Comparison of ENCODE assay signal across 8 cellular contexts in the genomic region with DNA sequence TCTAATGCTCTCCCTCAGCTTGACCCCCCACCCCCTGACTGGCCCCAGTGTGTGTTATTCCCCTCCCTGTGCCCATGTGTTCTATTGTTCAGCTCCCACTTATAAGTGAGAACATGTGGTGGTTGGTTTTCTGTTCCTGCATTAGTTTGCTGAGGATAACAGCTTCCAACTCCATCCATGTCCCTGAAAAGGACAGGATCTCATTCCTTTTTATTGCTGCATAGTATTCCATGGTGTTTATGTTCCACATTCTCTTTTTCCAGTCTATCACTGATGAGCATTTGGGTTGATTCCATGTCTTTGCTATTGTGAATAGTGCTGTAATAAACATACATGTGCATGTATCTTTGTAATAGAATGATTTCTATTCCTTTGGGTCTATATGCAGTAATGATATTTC. TPM values are rescaled to one million over a fixed set of nuclear protein-coding genes. Genes with fewer than 3 reads are reported as not detected.
A peak's percentile ranks its signal among the peaks of the same experiment; 100 is the strongest.
DNase-seq lines count a peak whose midpoint lies in the region; ATAC-seq, FAIRE-seq and TF ChIP-seq lines count a peak whose summit lies in the region.
"Not testable (repeated sequence)": the region's sequence is repeated elsewhere in the genome, so short reads cannot be mapped to it uniquely, and the experiment has no call there.
"Had no signal": no experiment of that assay in that cellular context is flagged by ENCODE, and none has a peak within 500 bp of the region (broad histone marks: within the 10 kb centered on the region; RNA-seq: fewer than 3 reads in every experiment).

No MANE protein-coding gene starts in this region.

- not testable (repeated sequence) for TF ChIP-seq RAD21 in IMR-90 (IDR thresholded peaks at IDR 0.05; ENCODE audit: low read length); K562 (CRISPR knock-in tag; conservative IDR thresholded peaks at IDR 0.05 in 1 of 2, IDR thresholded peaks at IDR 0.05 in 1 of 2)

- TF ChIP-seq CTCF in IMR-90 (conservative IDR thresholded peaks at IDR 0.05; ENCODE audit: low read depth, low read length); WTC11 (IDR thresholded peaks at IDR 0.05); K562 (IDR thresholded peaks at IDR 0.05 in 2 of 3, conservative IDR thresholded peaks at IDR 0.05 in 1 of 3; ENCODE audit: insufficient read depth in 2 of 3, low read depth in 1 of 3, low read length in 3 of 3); natural killer cell (IDR thresholded peaks at IDR 0.05): not testable (repeated sequence)

- CTCF ChIA-PET in IMR-90 (lab: Yijun Ruan, JAX); WTC11 (lab: Charles Lee); K562 (lab: Yijun Ruan, JAX; ENCODE audit: low intra/inter-chr PET ratio): not testable (repeated sequence)

- H3K27me3 ChIP-seq in CD4-positive, CD25-positive, alpha-beta regulatory T cell (ENCODE audit: control insufficient read depth, insufficient read depth, low read length); IMR-90 (ENCODE audit: control insufficient read depth, insufficient read depth, low read length); K562 (ENCODE audit: control insufficient read depth in 2 of 2, insufficient read depth in 2 of 2, low read length in 2 of 2): not testable (repeated sequence)

- not testable (repeated sequence) for H2AFZ ChIP-seq in IMR-90 (replicated peaks; ENCODE audit: low read length, poor library complexity); K562 (ENCODE audit: low read depth, low read length)

- not testable (repeated sequence) for H2BK120ac ChIP-seq in IMR-90 (ENCODE audit: low read depth, low read length)

- H4K8ac ChIP-seq in IMR-90 (ENCODE audit: low read depth in 2 of 2, low read length in 2 of 2), result not testable (repeated sequence)

- ATAC-seq in CD4-positive, CD25-positive, alpha-beta regulatory T cell (ENCODE audit: low read depth in 2 of 2); IMR-90 (ENCODE audit: low read depth); WTC11; K562; natural killer cell: not testable (repeated sequence)

- H3K23ac ChIP-seq in IMR-90 (ENCODE audit: low read depth, low read length), result not testable (repeated sequence)

- peaks cover 7 to 39% of the 10 kb centered on the region in 2 experiments for H3K79me1 ChIP-seq in IMR-90 (ENCODE audit: low read depth in 1 of 2, low read length in 2 of 2)

- peak overlapping the region in 2 of 4 donors; percentile 29 to 43 for H3K4me3 Mint-ChIP-seq in CD4-positive, CD25-positive, alpha-beta regulatory T cell
- not testable (repeated sequence) for H3K4me3 Mint-ChIP-seq in WTC11, natural killer cell
- peak overlapping the region; percentile 26 for H3K4me3 Mint-ChIP-seq in dendritic cell treated with granulocyte-macrophage colony-stimulating factor and Interleukin-4, amounts not matched to agents 40 ng/mL and 50 ng/mL, for 4 days

- peaks cover 20% of the 10 kb centered on the region for H3K36me3 ChIP-seq in CD4-positive, CD25-positive, alpha-beta regulatory T cell (ENCODE audit: control insufficient read depth, insufficient read depth, low read length)
- H3K36me3 ChIP-seq in IMR-90 (ENCODE audit: control insufficient read depth, insufficient read depth, low read length) (peaks cover 15% of the 10 kb centered on the region), K562 (ENCODE audit: control insufficient read depth, insufficient read depth, low read length) (peaks cover 78% of the 10 kb centered on the region)

- not testable (repeated sequence) for H3K9me1 ChIP-seq in IMR-90 (ENCODE audit: insufficient read depth, low read length); K562 (ENCODE audit: control insufficient read depth, insufficient read depth, low read length)

- H3K36me3 Mint-ChIP-seq in CD4-positive, CD25-positive, alpha-beta regulatory T cell, result peaks cover 50% of the 10 kb centered on the region
- peaks cover 47% of the 10 kb centered on the region for H3K36me3 Mint-ChIP-seq in WTC11
- peaks cover 84% of the 10 kb centered on the region for H3K36me3 Mint-ChIP-seq in dendritic cell treated with granulocyte-macrophage colony-stimulating factor and Interleukin-4, amounts not matched to agents 40 ng/mL and 50 ng/mL, for 4 days (ENCODE audit: low read depth)
- H3K36me3 Mint-ChIP-seq in natural killer cell, result peaks cover 32% of the 10 kb centered on the region

- not testable (repeated sequence) for H2AK9ac ChIP-seq in IMR-90 (replicated peaks; ENCODE audit: low read depth, low read length, poor library complexity)

- H3K4me1 ChIP-seq in CD4-positive, CD25-positive, alpha-beta regulatory T cell (ENCODE audit: control insufficient read depth, insufficient read depth, low read length, poor library complexity, severe bottlenecking), result peaks cover 33% of the 10 kb centered on the region
- H3K4me1 ChIP-seq in IMR-90 (ENCODE audit: control insufficient read depth, insufficient read depth, low read length), result not testable (repeated sequence)
- peaks cover 0 to 12% of the 10 kb centered on the region in 2 experiments; a peak in 2 of 5 replicates for H3K4me1 ChIP-seq in K562 (replicated peaks in 1 of 2; ENCODE audit: control insufficient read depth in 2 of 2, insufficient read depth in 2 of 2, low read length in 2 of 2)

- H3K9me3 ChIP-seq in CD4-positive, CD25-positive, alpha-beta regulatory T cell (ENCODE audit: control insufficient read depth in 2 of 2, low read length in 2 of 2); IMR-90 (ENCODE audit: control insufficient read depth, insufficient read depth, low read length); K562 (replicated peaks; ENCODE audit: control insufficient read depth, insufficient read depth, low read depth, low read length): not testable (repeated sequence)

- H3K9me3 Mint-ChIP-seq in CD4-positive, CD25-positive, alpha-beta regulatory T cell; WTC11; dendritic cell treated with granulocyte-macrophage colony-stimulating factor and Interleukin-4, amounts not matched to agents 40 ng/mL and 50 ng/mL, for 4 days; natural killer cell: not testable (repeated sequence)

- TF ChIP-seq EP300 in K562 (IDR thresholded peaks at IDR 0.05; ENCODE audit: low read length), result not testable (repeated sequence)

- not testable (repeated sequence) for H4K91ac ChIP-seq in IMR-90 (ENCODE audit: insufficient read depth, low read depth, low read length)

- not testable (repeated sequence) for H2BK5ac ChIP-seq in IMR-90 (ENCODE audit: low read depth, low read length, poor library complexity, severe bottlenecking)

- not testable (repeated sequence) for H3K27ac ChIP-seq in CD4-positive, CD25-positive, alpha-beta regulatory T cell (ENCODE audit: insufficient read depth, low read length, poor library complexity, severe bottlenecking); K562 (ENCODE audit: extremely low read depth, low read depth, low read length)
- peak overlapping the region; percentile 39; the same call in 1 of the 2 replicates for H3K27ac ChIP-seq in IMR-90 (ENCODE audit: insufficient read depth, low read length)

- peaks cover 15% of the 10 kb centered on the region for H4K20me1 ChIP-seq in IMR-90 (ENCODE audit: insufficient read depth, low read length)
- H4K20me1 ChIP-seq in K562 (replicated peaks; ENCODE audit: control insufficient read depth, insufficient read depth, low read length), result not testable (repeated sequence)

- 0 out of 2 replicates have a peak overlapping the region, but pooled peaks have one; percentile 25 for H2BK20ac ChIP-seq in IMR-90 (ENCODE audit: low read depth, low read length)

- intact Hi-C loops in IMR-90 (cut with micrococcal nuclease), result loop anchor here (5.0 kb wide), 1 partner anchor 161 kb away; no protein-coding TSS in a partner anchor
- intact Hi-C loops in K562 (cut with micrococcal nuclease); dendritic cell treated with granulocyte-macrophage colony-stimulating factor and Interleukin-4, amounts not matched to agents 40 ng/mL and 50 ng/mL, for 4 days (cut with micrococcal nuclease); natural killer cell (cut with micrococcal nuclease): not testable (repeated sequence)

- H2AK5ac ChIP-seq in IMR-90 (ENCODE audit: low read depth, low read length), result not testable (repeated sequence)

- dilution Hi-C loops in IMR-90 (cut with HindIII; ENCODE audit: low sequenced_read_pairs, unreplicated experiment), result not testable (repeated sequence)

- H3K14ac ChIP-seq in IMR-90 (replicated peaks; ENCODE audit: low read depth, low read length), result not testable (repeated sequence)

- H3K4ac ChIP-seq in IMR-90 (ENCODE audit: low read depth, low read length), result not testable (repeated sequence)

- not testable (repeated sequence) for H3K9ac ChIP-seq in IMR-90 (ENCODE audit: low read depth, low read length); K562 (ENCODE audit: insufficient read depth in 1 of 2, low read depth in 2 of 2, low read length in 2 of 2)

- H3K79me2 ChIP-seq in K562 (ENCODE audit: control insufficient read depth, insufficient read depth, low read length), result peaks cover 94% of the 10 kb centered on the region

- not testable (repeated sequence) for BruUV-seq in IMR-90 (replicated peaks; lab: Mats Ljungman, UMichigan); K562 (replicated peaks; lab: Mats Ljungman, UMichigan)

- not testable (repeated sequence) for H3K27ac Mint-ChIP-seq in CD4-positive, CD25-positive, alpha-beta regulatory T cell
- H3K27ac Mint-ChIP-seq in WTC11 (peak overlapping the region; percentile 27; the same call in 1 of the 2 replicates), natural killer cell (peak overlapping the region; percentile 54 to 81)
- peak overlapping the region; percentile 69 for H3K27ac Mint-ChIP-seq in dendritic cell treated with granulocyte-macrophage colony-stimulating factor and Interleukin-4, amounts not matched to agents 40 ng/mL and 50 ng/mL, for 4 days

- H3K56ac ChIP-seq in IMR-90 (ENCODE audit: extremely low read depth, insufficient read depth, low read length), result not testable (repeated sequence)

- POLR2A ChIA-PET in IMR-90 (lab: Charles Lee; ENCODE audit: unreplicated experiment); K562 (lab: Yijun Ruan, JAX): not testable (repeated sequence)
- POLR2A ChIA-PET in WTC11 (lab: Charles Lee), result interaction anchor here (1.2 kb wide), 1 partner anchor 35 kb away, joined by 3 read pairs; no protein-coding TSS in a partner anchor

- not testable (repeated sequence) for H3K18ac ChIP-seq in IMR-90 (ENCODE audit: low read depth, low read length)

- peak overlapping the region; percentile 7 for H3K4me3 ChIP-seq in CD4-positive, CD25-positive, alpha-beta regulatory T cell (ENCODE audit: low read depth, low read length)
- H3K4me3 ChIP-seq in IMR-90 (ENCODE audit: insufficient read depth, low read depth, low read length); K562: not testable (repeated sequence)

- DNase-seq in CD4-positive, CD25-positive, alpha-beta regulatory T cell; GM19239 (ENCODE audit: insufficient read length, low spot score); IMR-90; WTC11 (ENCODE audit: low spot score); K562 (ENCODE audit: extremely low read depth in 1 of 4, low spot score in 3 of 4); natural killer cell: not testable (repeated sequence)

- not testable (repeated sequence) for H3K27me3 Mint-ChIP-seq in CD4-positive, CD25-positive, alpha-beta regulatory T cell; WTC11 (ENCODE audit: low read depth); dendritic cell treated with granulocyte-macrophage colony-stimulating factor and Interleukin-4, amounts not matched to agents 40 ng/mL and 50 ng/mL, for 4 days; natural killer cell (ENCODE audit: low read depth in 2 of 2)

- in situ Hi-C loops in IMR-90 (cut with MboI; ENCODE audit: low sequenced_read_pairs), result loop anchor here (25.0 kb wide), 1 partner anchor 216 kb away; no protein-coding TSS in a partner anchor
- in situ Hi-C loops in K562 (cut with MboI), result not testable (repeated sequence)

- H4K5ac ChIP-seq in IMR-90 (ENCODE audit: low read depth, low read length), result not testable (repeated sequence)

- not testable (repeated sequence) for H3K4me2 ChIP-seq in IMR-90 (ENCODE audit: low read depth, low read length); K562 (ENCODE audit: insufficient read depth, low read length)

- not testable (repeated sequence) for TF ChIP-seq POLR2A in IMR-90 (IDR thresholded peaks at IDR 0.05; ENCODE audit: low read depth, low read length)
- TF ChIP-seq POLR2A in K562 (conservative IDR thresholded peaks at IDR 0.05), result 0 out of 2 replicates have a peak, but pooled peaks have one; percentile 38

- peak; percentile 14 for FAIRE-seq in GM19239 (lab: Jason Lieb, UNC)
- FAIRE-seq in K562 (lab: Jason Lieb, UNC), result not testable (repeated sequence)

- H2BK15ac ChIP-seq in IMR-90 (ENCODE audit: low read depth, low read length), result not testable (repeated sequence)

- H3K4me1 Mint-ChIP-seq in CD4-positive, CD25-positive, alpha-beta regulatory T cell, result peaks cover 44 to 73% (median 66%) of the 10 kb centered on the region in 4 donors
- H3K4me1 Mint-ChIP-seq in WTC11, result peaks cover 78% of the 10 kb centered on the region
- H3K4me1 Mint-ChIP-seq in dendritic cell treated with granulocyte-macrophage colony-stimulating factor and Interleukin-4, amounts not matched to agents 40 ng/mL and 50 ng/mL, for 4 days (ENCODE audit: low read depth), result peaks cover 53% of the 10 kb centered on the region
- H3K4me1 Mint-ChIP-seq in natural killer cell, result peaks cover 78 to 81% of the 10 kb centered on the region in 2 donors

RNA-seq across cellular contexts. Expression of a gene that starts 16.1 kb away (rescaled TPM):
- total RNA-seq in CD4-positive, CD25-positive, alpha-beta regulatory T cell, result 88.8 TPM
- 100 to 1,000 TPM; 163 to 306 (median 236) TPM for polyA plus RNA-seq in CD4-positive, CD25-positive, alpha-beta regulatory T cell
- total RNA-seq in IMR-90 (2012; rRNA removed), result 178 and 208 TPM in 2 replicates
- polyA plus RNA-seq in IMR-90 (2012; rRNA removed), result 267 and 299 TPM in 2 replicates
- polyA plus RNA-seq in IMR-90 (2012; cell fraction: cytosol; rRNA removed), result 73.5 and 320 TPM in 2 replicates
- polyA plus RNA-seq in IMR-90 (2012; cell fraction: nucleus; rRNA removed; ENCODE audit: low replicate concordance), result 116 and 140 TPM in 2 replicates
- total RNA-seq in WTC11 (2021), result 269 to 299 TPM (median 293 TPM) in 3 replicates
- total RNA-seq in K562 (2011; cell fraction: chromatin; rRNA removed; ENCODE audit: low replicate concordance), result 294 and 379 TPM in 2 replicates
- total RNA-seq in K562 (2011; cell fraction: nucleolus; rRNA removed), result 320 and 363 TPM in 2 replicates
- total RNA-seq in K562 (2011; cell fraction: nucleoplasm; rRNA removed), result 387 and 390 TPM in 2 replicates
- total RNA-seq in K562 (2014; rRNA removed), result 113 and 115 TPM in 2 replicates
- 187 and 206 TPM in 2 replicates for total RNA-seq in K562 (2014; rRNA removed; fragmentation: Illumina TruSeq; extraction: Trizol)
- total RNA-seq in K562 (2015; rRNA removed; fragmentation: Illumina TruSeq; extraction: Trizol), result 201 and 205 TPM in 2 replicates
- total RNA-seq in K562 (2021), result 162 and 170 TPM in 2 replicates
- 148 and 304 TPM in 2 replicates for polyA plus RNA-seq in K562 (2011; rRNA removed)
- 120 and 135 TPM in 2 replicates for polyA plus RNA-seq in K562 (2011; cell fraction: cytosol; rRNA removed)
- polyA plus RNA-seq in K562 (2011; cell fraction: nucleus; rRNA removed), result 81.1 and 102 TPM in 2 replicates
- polyA plus RNA-seq in K562 (2012), result 217 and 283 TPM in 2 replicates
- polyA plus RNA-seq in K562 (2014; fragmentation: Illumina TruSeq; extraction: Trizol), result 148 and 160 TPM in 2 replicates
- polyA plus RNA-seq in K562 (2014; fragmentation: Nextera tagmentation; extraction: Ambion mirVana), result 100 to 1,000 TPM; 350 to 403 TPM
- polyA plus RNA-seq in K562 (2014; rRNA removed), result 137 and 141 TPM in 2 replicates
- 161 and 254 TPM in 2 replicates for polyA minus RNA-seq in K562 (2011; rRNA and poly(A)+ RNA removed)
- 100 and 143 TPM in 2 replicates for polyA minus RNA-seq in K562 (2011; cell fraction: cytosol; rRNA and poly(A)+ RNA removed)
- polyA minus RNA-seq in K562 (2011; cell fraction: nucleus; rRNA and poly(A)+ RNA removed), result 156 and 191 TPM in 2 replicates
- 100 to 1,000 TPM; 182 to 275 (median 227) TPM for total RNA-seq in natural killer cell
- total RNA-seq: G401 had no signal
